8 cellular contexts compared by ENCODE assay signal in genomic region chr16:80997139-80997798, GRCh38. TPM values are rescaled to one million over a fixed set of nuclear protein-coding genes. Genes with fewer than 3 reads are reported as not detected.
A peak's percentile ranks its signal among the peaks of the same experiment; 100 is the strongest.
DNase-seq lines count a peak whose midpoint lies in the region; ATAC-seq, FAIRE-seq and TF ChIP-seq lines count a peak whose summit lies in the region.

No MANE protein-coding gene starts in this region.

- H3K27me3 ChIP-seq in gastrocnemius medialis = no peaks in the 10 kb centered on the region

- DNase-seq in RCC 7860 (ENCODE audit: low spot score) = peak; percentile 61
- DNase-seq in left kidney (ENCODE audit: low read depth, low spot score) = peak; percentile 51
- no peak for DNase-seq in superior temporal gyrus (ENCODE audit: extremely low spot score)
- no peak for DNase-seq in gastrocnemius medialis
- DNase-seq in cerebellum (ENCODE audit: low spot score) = no peak
- DNase-seq in posterior vena cava (ENCODE audit: low spot score) = no peak

- FAIRE-seq in RCC 7860 (lab: Jason Lieb, UNC) = peak; percentile 87

- in situ Hi-C loops in gastrocnemius medialis (cut with MboI; ENCODE audit: low sequenced_read_pairs in 4 of 4) = no loop called here

- H3K27ac ChIP-seq in gastrocnemius medialis = no peak overlapping the region

- TF ChIP-seq CTCF in gastrocnemius medialis (IDR thresholded peaks at IDR 0.05 in 4 of 5, conservative IDR thresholded peaks at IDR 0.05 in 1 of 5) = no peak

- intact Hi-C loops in gastrocnemius medialis (cut with DNase I; ENCODE audit: low total_unique reads) (no loop called here), posterior vena cava (cut with DNase I) (no loop called here)

- peaks cover 4 to 19% of the 10 kb centered on the region in 2 donors for H3K4me1 ChIP-seq in gastrocnemius medialis

- no peaks in the 10 kb centered on the region for H3K36me3 ChIP-seq in gastrocnemius medialis

- H3K4me3 ChIP-seq in GM08714 (ENCODE audit: low read length) = peak overlapping the region; percentile 50; the same call in 1 of the 2 replicates
- H3K4me3 ChIP-seq in gastrocnemius medialis = no peak overlapping the region

- ATAC-seq in GM21717 (IDR thresholded peaks at IDR 0.05; ENCODE audit: unreplicated experiment) (peak; percentile 47), gastrocnemius medialis (no peak)

- no peak for TF ChIP-seq POLR2A in gastrocnemius medialis (IDR thresholded peaks at IDR 0.05)

- no peaks in the 10 kb centered on the region for H3K9me3 ChIP-seq in gastrocnemius medialis

RNA-seq across cellular contexts. Expression of gene CMC2, which starts 9.4 kb away (rescaled TPM):
- total RNA-seq in gastrocnemius medialis = 10 to 100 TPM; 78.8 to 89.1 (median 82.7) TPM
- 39.0 TPM for total RNA-seq in cerebellum
- total RNA-seq in posterior vena cava = 10 to 100 TPM; 34.8 to 46.1 TPM

RNA-seq across cellular contexts. Expression of gene CENPN, which starts 9.7 kb away (rescaled TPM):
- total RNA-seq in gastrocnemius medialis (10 to 100 TPM in 1 of 4 donors, 1 to 10 TPM in 3; 5.2 to 10.9 (median 7.5) TPM), cerebellum (14.2 TPM), posterior vena cava (1 to 10 TPM; 4.2 to 6.4 TPM)

RNA-seq across cellular contexts. Expression of gene ATMIN, which starts 38.4 kb away (rescaled TPM):
- total RNA-seq in gastrocnemius medialis (10 to 100 TPM; 31.1 to 37.1 (median 35.2) TPM), cerebellum (47.4 TPM), posterior vena cava (10 to 100 TPM; 24.8 to 27.3 TPM)

Comparison
In these comparisons a context has a peak if more than half of its experiments do, and no peak if none do; other contexts are left out.
1. DNase-seq: peak in RCC 7860 (single experiment) and left kidney (single experiment); none in superior temporal gyrus (single experiment), gastrocnemius medialis (0 of 2), cerebellum (single experiment) and posterior vena cava (single experiment).